Comparison of ENCODE assay signal across 8 cellular contexts in the genomic region with DNA sequence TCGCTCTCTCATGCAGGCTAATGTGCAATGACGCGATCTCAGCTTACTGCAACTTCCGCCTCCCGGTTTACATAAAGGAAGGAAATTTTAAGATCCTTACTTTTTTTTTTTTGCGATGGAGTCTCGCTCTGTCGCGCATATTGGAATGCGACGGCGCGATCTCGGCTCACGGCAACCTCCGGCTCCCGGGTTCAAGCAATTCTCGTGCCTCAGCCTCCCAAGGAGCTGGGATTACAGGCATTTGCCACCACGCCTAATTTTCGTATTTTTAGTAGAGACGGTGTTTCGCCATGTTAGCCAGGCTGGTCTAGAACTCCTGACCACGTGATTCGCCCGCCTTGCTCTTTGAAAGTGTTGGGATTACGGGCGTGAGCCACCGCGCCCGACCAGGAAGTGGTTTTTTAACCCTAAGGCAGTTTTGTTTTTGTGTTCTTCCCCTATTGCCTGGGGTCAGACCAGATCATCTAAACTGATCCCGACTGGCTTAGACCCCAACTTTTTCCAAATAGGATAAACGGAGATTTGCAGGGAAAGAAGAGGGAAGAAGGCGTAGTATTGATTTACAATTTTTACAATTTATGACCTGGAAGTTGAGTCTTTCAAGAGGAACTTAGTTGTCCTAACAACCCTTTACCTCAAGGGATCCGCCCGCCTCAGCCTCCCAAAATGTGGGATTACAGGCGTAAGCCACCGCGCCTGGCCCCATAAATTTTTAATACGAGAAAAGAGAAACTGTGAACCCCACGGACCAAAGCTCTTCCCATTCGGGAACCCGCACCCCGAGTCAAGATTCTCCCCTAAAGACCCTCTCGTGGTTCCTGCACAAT.
DNase-seq lines count a peak whose midpoint lies in the region; ATAC-seq and TF ChIP-seq lines count a peak whose summit lies in the region.

No MANE protein-coding gene starts in this region.

- H3K4me3 ChIP-seq in epithelial cell of proximal tubule (ENCODE audit: low read depth, low read length) = peak overlapping the region; percentile 70

- no peak for ATAC-seq in GM21381 (IDR thresholded peaks at IDR 0.05; ENCODE audit: unreplicated experiment)

- TF ChIP-seq CTCF in epithelial cell of proximal tubule (conservative IDR thresholded peaks at IDR 0.05; ENCODE audit: low read depth, low read length) = no peak

- peak; percentile 67 for DNase-seq in activated CD8-positive, alpha-beta memory T cell treated with anti-CD3 and anti-CD28 coated beads for 24 hours
- DNase-seq in activated CD8-positive, alpha-beta memory T cell treated with anti-CD3 and anti-CD28 coated beads, Interleukin-2, amount 50 U/mL, for 4 hours = no peak
- DNase-seq in activated CD8-positive, alpha-beta memory T cell treated with anti-CD3 and anti-CD28 coated beads for 48 hours (ENCODE audit: low read depth in 2 of 3, low spot score in 2 of 3) = peak; percentile 3 to 10 (median 3)
- DNase-seq in epithelial cell of proximal tubule (ENCODE audit: low read depth) (no peak), mucosa of gallbladder (ENCODE audit: low spot score) (peak; percentile 75), NCI-H446 (lab: John Stamatoyannopoulos, UW) (no peak)
- DNase-seq in stimulated activated naive CD4-positive, alpha-beta T cell treated with Interleukin-2 at 50 U/mL for 16 hours (lab: John Stamatoyannopoulos, UW) = peak; percentile 1

Comparison
In these comparisons a context has a peak if more than half of its experiments do, and no peak if none do; other contexts are left out.
1. DNase-seq: peak in activated CD8-positive, alpha-beta memory T cell treated with anti-CD3 and anti-CD28 coated beads for 24 hours (single experiment), activated CD8-positive, alpha-beta memory T cell treated with anti-CD3 and anti-CD28 coated beads for 48 hours (3 of 3), mucosa of gallbladder (single experiment) and stimulated activated naive CD4-positive, alpha-beta T cell treated with Interleukin-2 at 50 U/mL for 16 hours (single experiment); none in activated CD8-positive, alpha-beta memory T cell treated with anti-CD3 and anti-CD28 coated beads, Interleukin-2, amount 50 U/mL, for 4 hours (single experiment), epithelial cell of proximal tubule (single experiment) and NCI-H446 (0 of 2).